In genomic region chr1:161399257-161399998, GRCh38 we compare ENCODE assay signal across 8 cellular contexts. TPM values are rescaled to one million over a fixed set of nuclear protein-coding genes. Genes with fewer than 3 reads are reported as not detected.
DNase-seq lines count a peak whose midpoint lies in the region; ATAC-seq, FAIRE-seq and TF ChIP-seq lines count a peak whose summit lies in the region.

No MANE protein-coding gene starts in this region.

- ATAC-seq in HG02840 (IDR thresholded peaks at IDR 0.05; ENCODE audit: low FRiP score, unreplicated experiment) (peak; percentile 79), T-cell (replicated peaks in 1 of 4) (peak; percentile 80 to 84 (median 82)), left cardiac atrium (peak; percentile 93), upper lobe of right lung (peak; percentile 90)

- H3K36me3 Mint-ChIP-seq in T-cell = peaks cover 3% of the 10 kb centered on the region

- peak overlapping the region; percentile 99 to 100 for H3K27ac Mint-ChIP-seq in T-cell

- FAIRE-seq in GM12892 (lab: Jason Lieb, UNC) = peak; percentile 96

- H3K27ac ChIP-seq in upper lobe of right lung = peak overlapping the region; percentile 100

- H3K9me3 Mint-ChIP-seq in T-cell = no peaks in the 10 kb centered on the region

- no peaks in the 10 kb centered on the region for H3K9me3 ChIP-seq in upper lobe of right lung

- peak; percentile 50 for TF ChIP-seq CTCF in upper lobe of right lung (IDR thresholded peaks at IDR 0.05)

- peaks cover 6 to 8% of the 10 kb centered on the region in 2 donors for H3K27me3 Mint-ChIP-seq in T-cell

- POLR2A ChIA-PET in T-cell (lab: Charles Lee) = no interaction called here

- intact Hi-C loops in left cardiac atrium (cut with DNase I) = no loop called here
- intact Hi-C loops in posterior vena cava (cut with DNase I) = no loop called here
- intact Hi-C loops in upper lobe of right lung (cut with DNase I) = no loop called here

- peak overlapping the region; percentile 91 to 99 (median 97) for H3K4me3 Mint-ChIP-seq in T-cell

- H3K4me3 ChIP-seq in upper lobe of right lung = peak overlapping the region; percentile 71

- CTCF ChIA-PET in T-cell (lab: Charles Lee) = interaction anchor here in 1 of 2 donors (0.5 kb wide), 1 partner anchor 233 kb away, joined by 3 read pairs; the partner anchor contains the start of gene PPOX

- peaks cover 38 to 44% (median 38%) of the 10 kb centered on the region in 3 donors for H3K4me1 Mint-ChIP-seq in T-cell

- H3K27me3 ChIP-seq in upper lobe of right lung = no peaks in the 10 kb centered on the region

- H3K4me1 ChIP-seq in upper lobe of right lung = peaks cover 17% of the 10 kb centered on the region

- H3K36me3 ChIP-seq in upper lobe of right lung = no peaks in the 10 kb centered on the region

- peak; percentile 70 for DNase-seq in GM12892 (ENCODE audit: insufficient read length)
- peak; percentile 93 for DNase-seq in NCI-H146 (lab: John Stamatoyannopoulos, UW)
- DNase-seq in T-cell = peak; percentile 79 to 97 (median 88)
- peak; percentile 90 for DNase-seq in amniotic epithelial cell (ENCODE audit: low read depth)
- peak; percentile 89 for DNase-seq in left cardiac atrium
- peak; percentile 95 for DNase-seq in posterior vena cava (ENCODE audit: low spot score)
- DNase-seq in upper lobe of right lung = peak; percentile 93

- peak; percentile 84 for TF ChIP-seq POLR2A in GM12892 (IDR thresholded peaks at IDR 0.05; ENCODE audit: low read depth, low read length)

RNA-seq across cellular contexts. Expression of gene CFAP126, which starts 31.8 kb away (rescaled TPM):
- not detected for polyA plus RNA-seq in GM12892 (2012; ENCODE audit: missing spikeins)
- not detected for total RNA-seq in T-cell
- total RNA-seq in left cardiac atrium = not detected
- total RNA-seq in posterior vena cava = not detected
- total RNA-seq in upper lobe of right lung = not detected

Comparison
In these comparisons a context has a peak if more than half of its experiments do, and no peak if none do; other contexts are left out.
1. Peak in every context shown above with its lines: DNase-seq, ATAC-seq, H3K4me3 ChIP-seq and H3K27ac ChIP-seq.